In the genomic region with DNA sequence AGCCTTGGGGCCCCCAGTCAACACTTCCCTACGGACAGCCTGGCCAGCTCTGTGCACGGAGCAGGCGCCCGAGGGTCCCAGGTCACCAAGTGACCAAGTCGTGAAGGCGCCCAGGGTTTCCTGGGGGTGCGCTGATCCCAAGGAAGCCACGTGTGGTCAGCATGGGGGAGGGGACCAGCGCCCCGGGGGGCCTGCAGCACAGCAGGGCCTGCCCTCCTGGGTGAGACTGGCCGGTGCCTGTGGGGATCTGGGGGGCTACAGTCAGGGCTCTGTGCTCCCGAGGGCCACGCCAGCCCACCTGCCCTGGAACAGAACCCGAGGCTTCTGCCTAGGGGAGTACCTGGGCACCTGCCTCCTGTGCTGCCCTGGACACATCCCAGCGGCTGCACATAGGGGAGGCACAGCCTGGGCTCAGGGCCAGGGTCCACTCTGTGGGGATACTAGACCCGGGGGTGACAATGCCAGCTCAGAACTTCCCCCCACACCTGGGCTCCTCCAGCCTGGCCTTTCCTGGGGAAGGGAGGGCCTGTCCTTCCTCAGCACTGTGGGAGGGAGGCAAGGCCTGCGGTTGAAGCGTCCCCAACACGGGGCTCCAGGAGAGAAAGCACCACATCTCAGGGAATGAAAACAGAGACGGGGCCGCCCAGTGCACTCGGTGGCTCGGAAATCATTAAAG, we compare ENCODE assay signal across 11 cellular contexts. TPM values are rescaled to one million over a fixed set of nuclear protein-coding genes. Genes with fewer than 3 reads are reported as not detected.
A peak's percentile ranks its signal among the peaks of the same experiment; 100 is the strongest.
DNase-seq lines count a peak whose midpoint lies in the region; ATAC-seq and TF ChIP-seq lines count a peak whose summit lies in the region.
"Had no signal": no experiment of that assay in that cellular context is flagged by ENCODE, and none has a peak within 500 bp of the region (broad histone marks: within the 10 kb centered on the region; RNA-seq: fewer than 3 reads in every experiment).

No MANE protein-coding gene starts in this region.

- no peaks in the 10 kb centered on the region for H3K27me3 ChIP-seq in Caco-2 (replicated peaks; ENCODE audit: control insufficient read depth, insufficient read depth, low read length)
- H3K27me3 ChIP-seq in hepatocyte, result no peaks in the 10 kb centered on the region
- no peaks in the 10 kb centered on the region for H3K27me3 ChIP-seq in sigmoid colon

- peaks cover 18% of the 10 kb centered on the region for H3K4me1 Mint-ChIP-seq in Caco-2 (ENCODE audit: low read depth, unreplicated experiment)
- peaks cover 16% of the 10 kb centered on the region for H3K4me1 Mint-ChIP-seq in stimulated activated memory B cell treated with anti-CD40 and anti-IgM and Interleukin-4, amounts not matched to agents 10 μg/mL and 1 μg/mL and 100 μg/mL, for 72 hours

- no peak for DNase-seq in Caco-2
- DNase-seq in hepatocyte (ENCODE audit: low spot score), result peak; percentile 19
- DNase-seq in sigmoid colon, result peak; percentile 82
- DNase-seq in NCI-H226, result no peak
- DNase-seq in DMS 273 (lab: John Stamatoyannopoulos, UW; ENCODE audit: unreplicated experiment), result no peak
- DNase-seq: NK-92 treated with Interleukin-12 subunit alpha and Interleukin-12 subunit beta, amount 100 ng/mL, for 24 hours had no signal

- intact Hi-C loops in Caco-2 (cut with micrococcal nuclease; ENCODE audit: unreplicated experiment), result loop anchor here (5.0 kb wide), 1 partner anchor 38 kb away; no protein-coding TSS in a partner anchor
- intact Hi-C loops in sigmoid colon (cut with DNase I), result loop anchor here (2.0 to 10.0 kb wide), 3 partner anchors 73 to 329 kb away; a partner anchor contains a TSS

- no peak overlapping the region for H3K4me3 Mint-ChIP-seq in Caco-2 (ENCODE audit: unreplicated experiment)
- H3K4me3 Mint-ChIP-seq in stimulated activated memory B cell treated with anti-CD40 and anti-IgM and Interleukin-4, amounts not matched to agents 10 μg/mL and 1 μg/mL and 100 μg/mL, for 72 hours, result no peak overlapping the region
- H3K4me3 Mint-ChIP-seq: central memory CD8-positive, alpha-beta T cell had no signal

- CTCF ChIA-PET in Caco-2 (lab: Charles Lee), result no interaction called here

- no TSS peak for BruUV-seq in Caco-2 (replicated peaks; lab: Mats Ljungman, UMichigan)

- no peak for ATAC-seq in stimulated activated memory B cell treated with anti-CD40 and anti-IgM and Interleukin-4, amounts not matched to agents 10 μg/mL and 1 μg/mL and 100 μg/mL, for 72 hours
- ATAC-seq in HG03175 (IDR thresholded peaks at IDR 0.05; ENCODE audit: unreplicated experiment), result no peak

- TF ChIP-seq CTCF in Caco-2 (IDR thresholded peaks at IDR 0.05; ENCODE audit: insufficient read depth in 1 of 2, low read depth in 1 of 2, low read length in 1 of 2, severe bottlenecking in 1 of 2, unreplicated experiment in 1 of 2) (no peak), hepatocyte (IDR thresholded peaks at IDR 0.05; ENCODE audit: poor library complexity) (no peak), sigmoid colon (IDR thresholded peaks at IDR 0.05) (no peak)

- peak overlapping the region; percentile 66 for H3K4me2 ChIP-seq in hepatocyte

- H3K36me3 ChIP-seq in Caco-2 (ENCODE audit: control insufficient read depth, insufficient read depth, low read length) (no peaks in the 10 kb centered on the region), hepatocyte (replicated peaks; ENCODE audit: insufficient read depth, low read depth) (no peaks in the 10 kb centered on the region), sigmoid colon (no peaks in the 10 kb centered on the region)

- no peaks in the 10 kb centered on the region for H3K9me3 Mint-ChIP-seq in Caco-2 (ENCODE audit: unreplicated experiment)
- H3K9me3 Mint-ChIP-seq in stimulated activated memory B cell treated with anti-CD40 and anti-IgM and Interleukin-4, amounts not matched to agents 10 μg/mL and 1 μg/mL and 100 μg/mL, for 72 hours, result no peaks in the 10 kb centered on the region
- H3K9me3 Mint-ChIP-seq: central memory CD8-positive, alpha-beta T cell; H9 had no signal

- peak overlapping the region; percentile 68 for H3K27ac ChIP-seq in angular gyrus (ENCODE audit: low read depth, low read length)
- peak overlapping the region; percentile 95 for H3K27ac ChIP-seq in hepatocyte
- H3K27ac ChIP-seq in sigmoid colon, result peak overlapping the region; percentile 87 to 98 (median 96)

- no peak overlapping the region for H2AFZ ChIP-seq in hepatocyte

- 74% methylated on average over 21 of the region's 23 CpGs for WGBS in hepatocyte (ENCODE audit: low lambda C conversion rate, missing lambda C conversion rate)
- 75 to 80% methylated on average over 23 of the region's 23 CpGs for WGBS in sigmoid colon, 2 donors

- no peaks in the 10 kb centered on the region for H3K27me3 Mint-ChIP-seq in Caco-2 (ENCODE audit: insufficient read depth, unreplicated experiment)
- H3K27me3 Mint-ChIP-seq in stimulated activated memory B cell treated with anti-CD40 and anti-IgM and Interleukin-4, amounts not matched to agents 10 μg/mL and 1 μg/mL and 100 μg/mL, for 72 hours, result peaks cover 14% of the 10 kb centered on the region
- H3K27me3 Mint-ChIP-seq: central memory CD8-positive, alpha-beta T cell had no signal

- H3K9me3 ChIP-seq in Caco-2 (0 out of 2 replicates have a peak, but pooled peaks cover 3% of the 10 kb centered on the region), hepatocyte (ENCODE audit: low read depth) (no peaks in the 10 kb centered on the region), sigmoid colon (no peaks in the 10 kb centered on the region)

- H4K20me1 ChIP-seq in hepatocyte (ENCODE audit: insufficient read depth, poor library complexity, severe bottlenecking), result no peaks in the 10 kb centered on the region

- H3K4me1 ChIP-seq in Caco-2, result peaks cover 46% of the 10 kb centered on the region
- peaks cover 40% of the 10 kb centered on the region for H3K4me1 ChIP-seq in hepatocyte (ENCODE audit: insufficient read depth)
- H3K4me1 ChIP-seq in sigmoid colon, result peaks cover 0 to 61% (median 58%) of the 10 kb centered on the region in 4 donors

- H3K9me2 ChIP-seq in hepatocyte (replicated peaks; ENCODE audit: insufficient read depth), result no peaks in the 10 kb centered on the region

- H3K27ac Mint-ChIP-seq in Caco-2 (ENCODE audit: unreplicated experiment), result peak overlapping the region; percentile 85
- H3K27ac Mint-ChIP-seq in stimulated activated memory B cell treated with anti-CD40 and anti-IgM and Interleukin-4, amounts not matched to agents 10 μg/mL and 1 μg/mL and 100 μg/mL, for 72 hours, result no peak overlapping the region

- H3K4me3 ChIP-seq in Caco-2 (ENCODE audit: low read depth, low read length), result no peak overlapping the region
- H3K4me3 ChIP-seq in hepatocyte, result no peak overlapping the region
- peak overlapping the region in 2 of 4 donors; percentile 14 to 17 for H3K4me3 ChIP-seq in sigmoid colon

- TF ChIP-seq EP300 in sigmoid colon (IDR thresholded peaks at IDR 0.05), result no peak

- H3K36me3 Mint-ChIP-seq in Caco-2 (ENCODE audit: insufficient read depth, unreplicated experiment), result peaks cover 17% of the 10 kb centered on the region
- H3K36me3 Mint-ChIP-seq in stimulated activated memory B cell treated with anti-CD40 and anti-IgM and Interleukin-4, amounts not matched to agents 10 μg/mL and 1 μg/mL and 100 μg/mL, for 72 hours, result no peaks in the 10 kb centered on the region

- no peak for TF ChIP-seq POLR2A in sigmoid colon (IDR thresholded peaks at IDR 0.05)

- POLR2A ChIA-PET in Caco-2 (lab: Charles Lee), result no interaction called here

- H3K79me2 ChIP-seq in hepatocyte, result peaks cover 31% of the 10 kb centered on the region

RNA-seq across cellular contexts. Expression of a gene that starts 6.2 kb away (rescaled TPM):
- total RNA-seq in Caco-2 (2022) (32.0 and 36.5 TPM in 2 replicates), hepatocyte (25.5 and 30.7 TPM in 2 replicates), sigmoid colon (10 to 100 TPM; 13.0 to 31.3 (median 20.9) TPM)
- polyA plus RNA-seq in hepatocyte (54.4 and 57.7 TPM in 2 replicates), sigmoid colon (10 to 100 TPM in 1 of 3 donors, 1 to 10 TPM in 2; 2.5 to 21.6 (median 3.0) TPM)

Comparison
In these comparisons a context has a peak if more than half of its experiments do, and no peak if none do; other contexts are left out.
1. DNase-seq: peak in hepatocyte (single experiment) and sigmoid colon (single experiment); none in Caco-2 (0 of 2), NCI-H226 (single experiment) and DMS 273 (single experiment).
2. Peak in every context shown above with its lines, with median percentiles within 50 percentile points of each other: H3K27ac ChIP-seq.